8 cellular contexts compared by ENCODE assay signal in genomic region chr19:10760268-10760944, GRCh38. TPM values are rescaled to one million over a fixed set of nuclear protein-coding genes. Genes with fewer than 3 reads are reported as not detected.
DNase-seq lines count a peak whose midpoint lies in the region; ATAC-seq, FAIRE-seq and TF ChIP-seq lines count a peak whose summit lies in the region.

No MANE protein-coding gene starts in this region.

- H3K4me3 ChIP-seq in CD8-positive, alpha-beta T cell (ENCODE audit: low read depth, low read length), result peak overlapping the region; percentile 39
- H3K4me3 ChIP-seq in esophagus muscularis mucosa, result no peak overlapping the region

- TF ChIP-seq POLR2A in H54 (IDR thresholded peaks at IDR 0.05; ENCODE audit: low read depth, low read length), result no peak
- no peak for TF ChIP-seq POLR2A in esophagus muscularis mucosa (IDR thresholded peaks at IDR 0.05; ENCODE audit: low read depth)

- H3K36me3 ChIP-seq in CD8-positive, alpha-beta T cell (ENCODE audit: insufficient read depth, low read length), result peaks cover 13% of the 10 kb centered on the region
- H3K36me3 ChIP-seq in esophagus muscularis mucosa, result peaks cover 0 to 33% (median 25%) of the 10 kb centered on the region in 4 donors

- no peaks in the 10 kb centered on the region for H3K27me3 ChIP-seq in CD8-positive, alpha-beta T cell (ENCODE audit: insufficient read depth, low read length)
- no peaks in the 10 kb centered on the region for H3K27me3 ChIP-seq in esophagus muscularis mucosa

- H3K27ac ChIP-seq in CD8-positive, alpha-beta T cell (ENCODE audit: low read depth, low read length), result peak overlapping the region; percentile 43
- H3K27ac ChIP-seq in esophagus muscularis mucosa (replicated peaks in 1 of 4), result peak overlapping the region in 1 of 4 donors; percentile 17

- intact Hi-C loops in CD8-positive, alpha-beta T cell (cut with DNase I, micrococcal nuclease), result loop anchor here in 1 of 2 experiments (2.0 kb wide), 1 partner anchor 36 kb away; no protein-coding TSS in a partner anchor
- intact Hi-C loops in esophagus muscularis mucosa (cut with DNase I), result no loop called here

- DNase-seq in CD8-positive, alpha-beta T cell, result peak in 3 of 7 experiments; percentile 36 to 67 (median 54)
- DNase-seq in H54 (ENCODE audit: insufficient read length, low spot score), result peak; percentile 58
- DNase-seq in effector memory CD8-positive, alpha-beta T cell, result peak in 2 of 3 experiments; percentile 16 to 23
- DNase-seq in stimulated activated CD4-positive, alpha-beta T cell treated with anti-CD3 and anti-CD28 coated beads, TNF-alpha, amount 100 ng/mL, for 24 hours (ENCODE audit: low read depth in 3 of 3), result peak in 2 of 3 experiments; percentile 23 to 37
- DNase-seq in esophagus muscularis mucosa (ENCODE audit: extremely low spot score), result no peak
- no peak for DNase-seq in GDM1 (lab: John Stamatoyannopoulos, UW)
- no peak for DNase-seq in NCI-H1417 treated with DMSO at 0.1 percent for 48 hours (lab: John Stamatoyannopoulos, UW)

- H3K36me3 Mint-ChIP-seq in CD8-positive, alpha-beta T cell, result peaks cover 24% of the 10 kb centered on the region
- peaks cover 52% of the 10 kb centered on the region for H3K36me3 Mint-ChIP-seq in T-helper 1 cell treated with Interleukin-12 subunit alpha and Interleukin-12 subunit beta and Interleukin-4 antibody, amounts not matched to agents 30 μg/mL and 1 μg/mL, for 36 hours (ENCODE audit: low read depth)
- peaks cover 67% of the 10 kb centered on the region for H3K36me3 Mint-ChIP-seq in effector memory CD8-positive, alpha-beta T cell (ENCODE audit: insufficient read depth)

- no peak for TF ChIP-seq EP300 in esophagus muscularis mucosa (IDR thresholded peaks at IDR 0.05)

- CTCF ChIA-PET in CD8-positive, alpha-beta T cell (lab: Charles Lee), result interaction anchor here (1.0 to 5.1 kb wide), 6 partner anchors 9 to 490 kb away, joined by 3 to 48 read pairs (median 6); partner anchors contain the start of genes DNM2 and ICAM1

- no peak for TF ChIP-seq CTCF in CD8-positive, alpha-beta T cell (IDR thresholded peaks at IDR 0.05)
- no peak for TF ChIP-seq CTCF in esophagus muscularis mucosa (IDR thresholded peaks at IDR 0.05)

- ATAC-seq in CD8-positive, alpha-beta T cell, result peak; percentile 30
- peak; percentile 16 for ATAC-seq in effector memory CD8-positive, alpha-beta T cell (replicated peaks)

- WGBS in esophagus muscularis mucosa, result 84% methylated on average over 17 of the region's 17 CpGs

- FAIRE-seq in H54 (lab: Jason Lieb, UNC), result no peak

- no peaks in the 10 kb centered on the region for H3K9me3 Mint-ChIP-seq in CD8-positive, alpha-beta T cell
- H3K9me3 Mint-ChIP-seq in T-helper 1 cell treated with Interleukin-12 subunit alpha and Interleukin-12 subunit beta and Interleukin-4 antibody, amounts not matched to agents 30 μg/mL and 1 μg/mL, for 36 hours, result peaks cover 7% of the 10 kb centered on the region
- no peaks in the 10 kb centered on the region for H3K9me3 Mint-ChIP-seq in effector memory CD8-positive, alpha-beta T cell

- no peaks in the 10 kb centered on the region for H3K27me3 Mint-ChIP-seq in CD8-positive, alpha-beta T cell (ENCODE audit: low read depth)
- H3K27me3 Mint-ChIP-seq in T-helper 1 cell treated with Interleukin-12 subunit alpha and Interleukin-12 subunit beta and Interleukin-4 antibody, amounts not matched to agents 30 μg/mL and 1 μg/mL, for 36 hours (ENCODE audit: low read depth), result no peaks in the 10 kb centered on the region
- H3K27me3 Mint-ChIP-seq in effector memory CD8-positive, alpha-beta T cell, result no peaks in the 10 kb centered on the region

- no peaks in the 10 kb centered on the region for H3K9me3 ChIP-seq in CD8-positive, alpha-beta T cell (ENCODE audit: low read length)
- H3K9me3 ChIP-seq in esophagus muscularis mucosa, result no peaks in the 10 kb centered on the region

- H3K4me1 Mint-ChIP-seq in CD8-positive, alpha-beta T cell (ENCODE audit: low read depth), result peaks cover 82% of the 10 kb centered on the region
- H3K4me1 Mint-ChIP-seq in T-helper 1 cell treated with Interleukin-12 subunit alpha and Interleukin-12 subunit beta and Interleukin-4 antibody, amounts not matched to agents 30 μg/mL and 1 μg/mL, for 36 hours (ENCODE audit: low read depth), result peaks cover 72% of the 10 kb centered on the region
- H3K4me1 Mint-ChIP-seq in effector memory CD8-positive, alpha-beta T cell (ENCODE audit: low read depth in 2 of 2), result peaks cover 73 to 74% of the 10 kb centered on the region in 2 donors

- H3K4me3 Mint-ChIP-seq in CD8-positive, alpha-beta T cell, result peak overlapping the region; percentile 66
- peak overlapping the region; percentile 47 for H3K4me3 Mint-ChIP-seq in T-helper 1 cell treated with Interleukin-12 subunit alpha and Interleukin-12 subunit beta and Interleukin-4 antibody, amounts not matched to agents 30 μg/mL and 1 μg/mL, for 36 hours
- peak overlapping the region; percentile 73 to 84 for H3K4me3 Mint-ChIP-seq in effector memory CD8-positive, alpha-beta T cell

- POLR2A ChIA-PET in CD8-positive, alpha-beta T cell (lab: Charles Lee), result interaction anchor here (1.3 to 2.0 kb wide), 6 partner anchors 29 to 75 kb away, joined by 4 to 13 read pairs (median 8); partner anchors contain the start of genes DNM2 and TMED1

- peaks cover 81% of the 10 kb centered on the region for H3K4me1 ChIP-seq in CD8-positive, alpha-beta T cell (ENCODE audit: insufficient read depth, low read length)
- peaks cover 43 to 53% (median 47%) of the 10 kb centered on the region in 4 donors for H3K4me1 ChIP-seq in esophagus muscularis mucosa

- peak overlapping the region; percentile 95 for H3K27ac Mint-ChIP-seq in CD8-positive, alpha-beta T cell
- H3K27ac Mint-ChIP-seq in T-helper 1 cell treated with Interleukin-12 subunit alpha and Interleukin-12 subunit beta and Interleukin-4 antibody, amounts not matched to agents 30 μg/mL and 1 μg/mL, for 36 hours, result peak overlapping the region; percentile 85
- H3K27ac Mint-ChIP-seq in effector memory CD8-positive, alpha-beta T cell, result peak overlapping the region; percentile 91 to 93

RNA-seq across cellular contexts. Expression of gene DNM2, which starts 42.5 kb away (rescaled TPM):
- total RNA-seq in CD8-positive, alpha-beta T cell, result 100 to 1,000 TPM; 309 to 337 TPM
- 100 to 1,000 TPM in 1 of 4 donors, 10 to 100 TPM in 3; 73.6 to 115 (median 93.7) TPM for total RNA-seq in esophagus muscularis mucosa

RNA-seq across cellular contexts. Expression of gene QTRT1, which starts 59.2 kb away (rescaled TPM):
- total RNA-seq in CD8-positive, alpha-beta T cell, result 10 to 100 TPM; 47.3 to 52.1 TPM
- 10 to 100 TPM; 19.9 to 34.9 (median 25.4) TPM for total RNA-seq in esophagus muscularis mucosa

Comparison
In these comparisons a context has a peak if more than half of its experiments do, and no peak if none do; other contexts are left out.
1. DNase-seq: peak in H54 (single experiment), effector memory CD8-positive, alpha-beta T cell (2 of 3) and stimulated activated CD4-positive, alpha-beta T cell treated with anti-CD3 and anti-CD28 coated beads, TNF-alpha, amount 100 ng/mL, for 24 hours (2 of 3); none in esophagus muscularis mucosa (single experiment), GDM1 (single experiment) and NCI-H1417 treated with DMSO at 0.1 percent for 48 hours (single experiment).
2. Peak in every context shown above with its lines, with median percentiles within 50 percentile points of each other: H3K27ac Mint-ChIP-seq and H3K4me3 Mint-ChIP-seq.